Comparison of ENCODE assay signal across 1 cellular context in genomic region chr2:26333286-26333685, GRCh38.
TF ChIP-seq lines count a peak whose summit lies in the region.

No MANE protein-coding gene starts in this region.

TF ChIP-seq in K562, 482 proteins besides CTCF, POLR2A, EP300 and RAD21 (continued from another document):
- no peak for TF ChIP-seq ARID3B (CRISPR knock-in tag; IDR thresholded peaks at IDR 0.05; ENCODE audit: borderline replicate concordance)
- TF ChIP-seq DIDO1 (tag; IDR thresholded peaks at IDR 0.05; ENCODE audit: low read depth) = no peak
- peak; percentile 48; the same call in 1 of the 2 replicates for TF ChIP-seq RFX1 (IDR thresholded peaks at IDR 0.05)
